ENCODE assay signal across 8 cellular contexts in the genomic region with DNA sequence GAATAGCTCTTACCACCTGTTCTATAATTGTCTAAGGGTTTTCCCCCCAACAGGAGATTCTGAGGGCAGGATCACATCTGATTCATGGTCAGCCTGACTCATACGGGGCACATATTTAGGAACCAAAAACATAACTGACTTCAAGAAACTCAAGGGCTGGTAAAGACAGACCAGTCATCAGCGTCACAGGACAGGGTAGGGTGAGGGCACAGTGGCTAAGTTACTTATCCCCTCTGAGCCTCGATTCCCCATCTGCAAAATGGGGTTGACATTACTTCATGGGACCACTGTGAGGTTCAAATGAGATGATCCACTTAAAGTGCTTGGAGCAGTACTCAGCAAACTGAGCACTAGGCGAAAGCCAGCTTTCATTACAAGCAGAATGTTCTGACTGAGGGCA. TPM values are rescaled to one million over a fixed set of nuclear protein-coding genes. Genes with fewer than 3 reads are reported as not detected.
A peak's percentile ranks its signal among the peaks of the same experiment; 100 is the strongest.
DNase-seq lines count a peak whose midpoint lies in the region; ATAC-seq, FAIRE-seq and TF ChIP-seq lines count a peak whose summit lies in the region.

No MANE protein-coding gene starts in this region.

- H3K27me3 Mint-ChIP-seq in endothelial cell (ENCODE audit: unreplicated experiment) (peaks cover 3% of the 10 kb centered on the region), neural crest cell (ENCODE audit: low read depth) (no peaks in the 10 kb centered on the region)

- H3K4me1 ChIP-seq in urinary bladder (ENCODE audit: insufficient read depth) = peaks cover 2% of the 10 kb centered on the region

- ATAC-seq in HG03354 (IDR thresholded peaks at IDR 0.05; ENCODE audit: poor library complexity, severe bottlenecking, unreplicated experiment) = peak; percentile 43

- no peak for DNase-seq in GM18507 (ENCODE audit: extremely low spot score, insufficient read length, low read depth)
- peak; percentile 6 for DNase-seq in activated CD4-positive, alpha-beta T cell treated with anti-CD3 and anti-CD28 coated beads, Interleukin-2, amount 50 U/mL, for 1 hour
- no peak for DNase-seq in endothelial cell (ENCODE audit: low spot score)
- no peak for DNase-seq in neural crest cell (ENCODE audit: low read depth, low spot score)
- DNase-seq in DMS79 treated with DMSO at 0.1 percent for 48 hours (lab: John Stamatoyannopoulos, UW) = no peak
- no peak for DNase-seq in NCI-H774 (lab: John Stamatoyannopoulos, UW)

- H3K4me3 Mint-ChIP-seq in endothelial cell (ENCODE audit: unreplicated experiment) (peak overlapping the region; percentile 95), neural crest cell (no peak overlapping the region)

- H3K9me3 Mint-ChIP-seq in endothelial cell (ENCODE audit: unreplicated experiment) (no peaks in the 10 kb centered on the region), neural crest cell (no peaks in the 10 kb centered on the region)

- H3K4me1 Mint-ChIP-seq in endothelial cell (ENCODE audit: unreplicated experiment) (peaks cover 16% of the 10 kb centered on the region), neural crest cell (peaks cover 17% of the 10 kb centered on the region)

- H3K27ac Mint-ChIP-seq in endothelial cell (ENCODE audit: unreplicated experiment) = peak overlapping the region; percentile 88
- peak overlapping the region; percentile 94 for H3K27ac Mint-ChIP-seq in neural crest cell (ENCODE audit: unreplicated experiment)

- peak; percentile 56 for FAIRE-seq in GM18507 (lab: Jason Lieb, UNC)

- H3K4me3 ChIP-seq in urinary bladder (ENCODE audit: low read depth, low read length) = peak overlapping the region; percentile 94

- WGBS in urinary bladder = 23% methylated on average over 4 of the region's 4 CpGs

- H3K36me3 ChIP-seq in urinary bladder (ENCODE audit: insufficient read depth) = no peaks in the 10 kb centered on the region

- H3K36me3 Mint-ChIP-seq in endothelial cell (ENCODE audit: low read depth, unreplicated experiment) (peaks cover 13% of the 10 kb centered on the region), neural crest cell (ENCODE audit: low read depth) (no peaks in the 10 kb centered on the region)

- TF ChIP-seq CTCF in endothelial cell (IDR thresholded peaks at IDR 0.05; ENCODE audit: unreplicated experiment) (no peak), neural crest cell (conservative IDR thresholded peaks at IDR 0.05) (no peak)

- H3K27ac ChIP-seq in urinary bladder (ENCODE audit: low read depth) = peak overlapping the region; percentile 91

RNA-seq across cellular contexts. Expression of gene CINP, which starts 0.6 kb away (rescaled TPM):
- total RNA-seq in endothelial cell (ENCODE audit: unreplicated experiment) (26.1 TPM), neural crest cell (35.5 and 37.3 TPM in 2 replicates), urinary bladder (32.7 TPM)
- 29.3 TPM for polyA plus RNA-seq in urinary bladder

RNA-seq across cellular contexts. Expression of gene TECPR2, which starts 0.7 kb away (rescaled TPM):
- total RNA-seq in endothelial cell (ENCODE audit: unreplicated experiment) = 28.9 TPM
- total RNA-seq in neural crest cell = 27.0 and 28.3 TPM in 2 replicates
- total RNA-seq in urinary bladder = 12.5 TPM
- 15.6 TPM for polyA plus RNA-seq in urinary bladder

RNA-seq across cellular contexts. Expression of gene ZNF839, which starts 42.5 kb away (rescaled TPM):
- total RNA-seq in endothelial cell (ENCODE audit: unreplicated experiment) = 18.5 TPM
- total RNA-seq in neural crest cell = 15.9 and 16.1 TPM in 2 replicates
- 10.6 TPM for total RNA-seq in urinary bladder
- polyA plus RNA-seq in urinary bladder = 7.0 TPM

RNA-seq across cellular contexts. Expression of gene MOK, which starts 57.1 kb away (rescaled TPM):
- total RNA-seq in endothelial cell (ENCODE audit: unreplicated experiment) (5.8 TPM), neural crest cell (16.7 and 18.2 TPM in 2 replicates), urinary bladder (19.3 TPM)
- 12.9 TPM for polyA plus RNA-seq in urinary bladder
